In genomic region chr9:124770359-124771020, GRCh38 we compare ENCODE assay signal across 8 cellular contexts. TPM values are rescaled to one million over a fixed set of nuclear protein-coding genes. Genes with fewer than 3 reads are reported as not detected.
DNase-seq lines count a peak whose midpoint lies in the region; ATAC-seq and TF ChIP-seq lines count a peak whose summit lies in the region.

No MANE protein-coding gene starts in this region.

- H4K8ac ChIP-seq in H9 (replicated peaks; ENCODE audit: insufficient read length, low read depth, low read length) = no peak overlapping the region

- H3K4me1 ChIP-seq in BLaER1 (peaks cover 16% of the 10 kb centered on the region), H9 (ENCODE audit: insufficient read depth, low read length) (peaks cover 3% of the 10 kb centered on the region; the same call in 1 of the 2 replicates), esophagus (ENCODE audit: control insufficient read depth in 2 of 2, insufficient read depth in 2 of 2, low read length in 1 of 2) (no peaks in the 10 kb centered on the region)

- no peak overlapping the region for H3K56ac ChIP-seq in H9 (ENCODE audit: insufficient read length, low read depth, low read length)

- no peak overlapping the region for H3K14ac ChIP-seq in H9 (ENCODE audit: insufficient read depth, low read length)

- H3K36me3 ChIP-seq in BLaER1 = no peaks in the 10 kb centered on the region
- no peaks in the 10 kb centered on the region for H3K36me3 ChIP-seq in esophagus (ENCODE audit: control insufficient read depth in 2 of 2, insufficient read depth in 2 of 2, low read length in 1 of 2)

- no peak overlapping the region for H2BK120ac ChIP-seq in H9 (ENCODE audit: low read depth, low read length, poor library complexity, severe bottlenecking)

- H4K91ac ChIP-seq in H9 (ENCODE audit: insufficient read length, low read depth, low read length) = no peak overlapping the region

- H3K9ac ChIP-seq in BLaER1 (peak overlapping the region; percentile 89), H9 (ENCODE audit: extremely low read depth, insufficient read length, low read length) (no peak overlapping the region)

- no peak overlapping the region for H3K23ac ChIP-seq in H9 (ENCODE audit: insufficient read length, low read depth, low read length)

- H3K4me3 Mint-ChIP-seq in H9 = peak overlapping the region; percentile 85 to 99
- H3K4me3 Mint-ChIP-seq in T-cell = peak overlapping the region; percentile 79 to 96 (median 84)
- peak overlapping the region; percentile 84 for H3K4me3 Mint-ChIP-seq in neural crest cell

- H3K27ac Mint-ChIP-seq in H9 (peak overlapping the region; percentile 22 to 95 (median 93); a peak in 6 of 7 replicates), T-cell (no peak overlapping the region), neural crest cell (ENCODE audit: unreplicated experiment) (no peak overlapping the region)

- no peak for TF ChIP-seq CTCF in H9 (conservative IDR thresholded peaks at IDR 0.05)
- no peak for TF ChIP-seq CTCF in neural crest cell (conservative IDR thresholded peaks at IDR 0.05)

- no peak overlapping the region for H2AK5ac ChIP-seq in H9 (ENCODE audit: insufficient read length, low read length)

- H3T11ph ChIP-seq in H9 (ENCODE audit: low read length) = no peak overlapping the region

- H3K79me2 ChIP-seq in H9 (ENCODE audit: insufficient read depth, low read length) = peaks cover 12% of the 10 kb centered on the region; the same call in 1 of the 2 replicates

- H4K20me1 ChIP-seq in BLaER1 (peaks cover 49% of the 10 kb centered on the region), H9 (ENCODE audit: control insufficient read depth, insufficient read depth, insufficient read length) (no peaks in the 10 kb centered on the region)

- no peak overlapping the region for H3K18ac ChIP-seq in H9 (ENCODE audit: insufficient read length, low read depth, low read length)

- no peak overlapping the region for H3K27ac ChIP-seq in BLaER1
- no peak overlapping the region for H3K27ac ChIP-seq in H9 (ENCODE audit: insufficient read length, low read depth, low read length)
- H3K27ac ChIP-seq in esophagus (ENCODE audit: low read depth in 2 of 2, low read length in 1 of 2) = peak overlapping the region in 1 of 2 donors; percentile 14

- H3K27me3 ChIP-seq in BLaER1 = peaks cover 54% of the 10 kb centered on the region
- no peaks in the 10 kb centered on the region for H3K27me3 ChIP-seq in H9 (ENCODE audit: insufficient read depth, low read length)
- H3K27me3 ChIP-seq in esophagus (ENCODE audit: control insufficient read depth in 1 of 2, insufficient read depth in 2 of 2, low read length in 2 of 2) = peaks cover 0 to 3% of the 10 kb centered on the region in 2 donors

- no peaks in the 10 kb centered on the region; a peak in 1 of 7 replicates for H3K36me3 Mint-ChIP-seq in H9 (ENCODE audit: insufficient read depth in 1 of 3, low read depth in 3 of 3)
- H3K36me3 Mint-ChIP-seq in T-cell = no peaks in the 10 kb centered on the region
- no peaks in the 10 kb centered on the region for H3K36me3 Mint-ChIP-seq in neural crest cell (ENCODE audit: low read depth)

- ATAC-seq in T-cell (replicated peaks in 1 of 4) (no peak), HG02759 (IDR thresholded peaks at IDR 0.05; ENCODE audit: unreplicated experiment) (no peak), HG03108 (IDR thresholded peaks at IDR 0.05; ENCODE audit: unreplicated experiment) (no peak)

- H3K79me1 ChIP-seq in H9 (ENCODE audit: insufficient read depth, low read depth, low read length, poor library complexity, severe bottlenecking) = no peaks in the 10 kb centered on the region

- no peak overlapping the region for H4K5ac ChIP-seq in H9 (ENCODE audit: insufficient read length, low read depth, low read length)

- H3K9me3 Mint-ChIP-seq in H9 = no peaks in the 10 kb centered on the region
- H3K9me3 Mint-ChIP-seq in T-cell = no peaks in the 10 kb centered on the region
- H3K9me3 Mint-ChIP-seq in neural crest cell = no peaks in the 10 kb centered on the region

- no peak for DNase-seq in H9
- peak in 5 of 34 experiments; percentile 14 to 25 (median 20) for DNase-seq in T-cell
- no peak for DNase-seq in neural crest cell (ENCODE audit: low read depth, low spot score)
- DNase-seq in MV-4-11 (lab: John Stamatoyannopoulos, UW) = no peak

- H3K4me1 Mint-ChIP-seq in H9 (peaks cover 51% of the 10 kb centered on the region in 2 experiments), T-cell (peaks cover 38 to 41% (median 39%) of the 10 kb centered on the region in 3 donors), neural crest cell (peaks cover 31% of the 10 kb centered on the region)

- H2AFZ ChIP-seq in H9 (ENCODE audit: low read length) = no peak overlapping the region

- no peak overlapping the region for H2BK5ac ChIP-seq in H9 (ENCODE audit: insufficient read length, low read length)

- H3K4me2 ChIP-seq in BLaER1 = peak overlapping the region; percentile 100
- H3K4me2 ChIP-seq in H9 (ENCODE audit: insufficient read depth, insufficient read length, low read length) = peak overlapping the region; percentile 83

- no peak overlapping the region for H2BK15ac ChIP-seq in H9 (ENCODE audit: low read depth, low read length)

- no peak overlapping the region for H3K4ac ChIP-seq in H9 (ENCODE audit: low read depth, low read length)

- POLR2A ChIA-PET in T-cell (lab: Charles Lee) = interaction anchor here in 1 of 2 donors (0.6 kb wide), 2 partner anchors 14 to 467 kb away, joined by 4 to 12 read pairs; no protein-coding TSS in a partner anchor

- H3K9me3 ChIP-seq in BLaER1 (no peaks in the 10 kb centered on the region), H9 (ENCODE audit: control insufficient read depth, low read depth, low read length) (no peaks in the 10 kb centered on the region), esophagus (ENCODE audit: control insufficient read depth in 2 of 2, insufficient read depth in 1 of 2, low read depth in 1 of 2, low read length in 1 of 2) (no peaks in the 10 kb centered on the region)

- H3K23me2 ChIP-seq in H9 (ENCODE audit: insufficient read length, low read depth, low read length, poor library complexity, severe bottlenecking) = peaks cover 12% of the 10 kb centered on the region

- CTCF ChIA-PET in T-cell (lab: Charles Lee) = interaction anchor here (0.5 to 1.6 kb wide), 5 partner anchors 91 to 597 kb away, joined by 3 to 8 read pairs (median 4); partner anchors contain the start of genes ARPC5L (in 1 of the 2) and SCAI (in 1 of the 2)

- H3K27me3 Mint-ChIP-seq in H9 (ENCODE audit: low read depth) (peaks cover 45% of the 10 kb centered on the region), T-cell (peaks cover 55 to 68% of the 10 kb centered on the region in 2 donors), neural crest cell (ENCODE audit: low read depth) (peaks cover 81% of the 10 kb centered on the region)

- H2BK20ac ChIP-seq in H9 (ENCODE audit: low read depth, low read length, poor library complexity, severe bottlenecking) = no peak overlapping the region

- no peak overlapping the region for H2BK12ac ChIP-seq in H9 (ENCODE audit: insufficient read length, low read depth, low read length)

- H3K4me3 ChIP-seq in BLaER1 (peak overlapping the region; percentile 76), esophagus (ENCODE audit: low read depth in 1 of 2, low read length in 2 of 2) (peak overlapping the region; percentile 67 to 85)

- WGBS in H9 (ENCODE audit: extremely low coverage, insufficient read length, low lambda C conversion rate) = no CpG with 5 or more reads among the region's 43 CpGs
- 1% methylated on average over 26 to 43 of the region's 43 CpGs for WGBS in esophagus, 2 donors

RNA-seq across cellular contexts. Expression of gene NR6A1, which starts 0.6 kb away (rescaled TPM):
- total RNA-seq in H9 (2021) (98.9 and 99.3 TPM in 2 replicates), T-cell (under 1 TPM in 4 of 5 donors, not detected in 1; 0.19 to 0.50 (median 0.40) TPM), neural crest cell (60.7 and 63.7 TPM in 2 replicates)
- polyA plus RNA-seq in esophagus = 1 to 10 TPM in 1 of 2 donors, under 1 TPM in 1; 0.68 to 1.4 TPM

RNA-seq across cellular contexts. Expression of gene OLFML2A, which starts 6.4 kb away (rescaled TPM):
- total RNA-seq in H9 (2021) (5.8 and 6.0 TPM in 2 replicates), T-cell (under 1 TPM in 3 of 5 donors, not detected in 2; 0.07 to 0.18 (median 0.13) TPM), neural crest cell (0.09 and 0.14 TPM in 2 replicates)
- polyA plus RNA-seq in esophagus = 1 to 10 TPM; 3.7 to 5.2 TPM

Comparison
In these comparisons a context has a peak if more than half of its experiments do, and no peak if none do; other contexts are left out.
1. H3K27ac Mint-ChIP-seq: peak in H9 (3 of 3); none in T-cell (0 of 2) and neural crest cell (single experiment).
2. RNA of gene NR6A1, which starts 0.6 kb away (total RNA-seq): 98.9 to 99.3 TPM in H9 and 60.7 to 63.7 TPM in neural crest cell; 0.19 to 0.50 TPM in T-cell; every median in the first group is over 10 times any median in the second.
3. Peak in every context shown above with its lines, with median percentiles within 50 percentile points of each other: H3K4me3 Mint-ChIP-seq.